Comparison of ENCODE assay signal across 11 cellular contexts in genomic region chr17:47946516-47946915, GRCh38. TPM values are rescaled to one million over a fixed set of nuclear protein-coding genes. Genes with fewer than 3 reads are reported as not detected.
A peak's percentile ranks its signal among the peaks of the same experiment; 100 is the strongest.
DNase-seq lines count a peak whose midpoint lies in the region; ATAC-seq, FAIRE-seq and TF ChIP-seq lines count a peak whose summit lies in the region.
"Had no signal": no experiment of that assay in that cellular context is flagged by ENCODE, and none has a peak within 500 bp of the region (broad histone marks: within the 10 kb centered on the region; RNA-seq: fewer than 3 reads in every experiment).

No MANE protein-coding gene starts in this region.

- TF ChIP-seq EP300 in K562 (IDR thresholded peaks at IDR 0.05; ENCODE audit: low read length) (no peak), tibial nerve (IDR thresholded peaks at IDR 0.05) (no peak)

- H3K4me3 ChIP-seq in K562: no peak overlapping the region
- H3K4me3 ChIP-seq in naive thymus-derived CD4-positive, alpha-beta T cell (ENCODE audit: low read length): no peak overlapping the region
- no peak overlapping the region for H3K4me3 ChIP-seq in tibial nerve
- no peak overlapping the region for H3K4me3 ChIP-seq in testis
- H3K4me3 ChIP-seq: gastroesophageal sphincter had no signal

- peaks cover 20% of the 10 kb centered on the region for H3K79me2 ChIP-seq in K562 (ENCODE audit: control insufficient read depth, insufficient read depth, low read length)

- TF ChIP-seq RAD21 in K562 (CRISPR knock-in tag; conservative IDR thresholded peaks at IDR 0.05 in 1 of 2, IDR thresholded peaks at IDR 0.05 in 1 of 2): no peak

- no peaks in the 10 kb centered on the region for H3K27me3 Mint-ChIP-seq in activated naive CD4-positive, alpha-beta T cell treated with anti-CD3 and anti-CD28 coated beads, Interleukin-2, amount 10 ng/mL, durations not matched to agents 7 days and 5 days
- H3K27me3 Mint-ChIP-seq in naive thymus-derived CD4-positive, alpha-beta T cell: no peaks in the 10 kb centered on the region

- no peak for FAIRE-seq in K562 (lab: Jason Lieb, UNC)

- CTCF ChIA-PET in activated naive CD4-positive, alpha-beta T cell treated with anti-CD3 and anti-CD28 coated beads, Interleukin-2, amount 10 ng/mL, durations not matched to agents 7 days and 5 days (lab: Charles Lee): interaction anchor here (0.6 to 10.8 kb wide), 28 partner anchors 9 to 160 kb away, joined by 3 to 151 read pairs (median 4); partner anchors contain the start of genes CDK5RAP3, LRRC46, MRPL10 and PRR15L
- CTCF ChIA-PET in K562 (lab: Yijun Ruan, JAX; ENCODE audit: low intra/inter-chr PET ratio): interaction anchor here (0.5 to 1.7 kb wide), 5 partner anchors 73 to 127 kb away, joined by 3 to 11 read pairs (median 3); partner anchors contain the start of gene SCRN2
- CTCF ChIA-PET in naive thymus-derived CD4-positive, alpha-beta T cell (lab: Charles Lee): interaction anchor here (0.5 to 11.9 kb wide), 10 partner anchors 9 to 187 kb away, joined by 3 to 126 read pairs (median 4); partner anchors contain the start of gene CDK5RAP3

- in situ Hi-C loops in K562 (cut with MboI): no loop called here

- H3K9me3 ChIP-seq in K562 (replicated peaks; ENCODE audit: control insufficient read depth, insufficient read depth, low read depth, low read length) (no peaks in the 10 kb centered on the region), tibial nerve (no peaks in the 10 kb centered on the region), testis (no peaks in the 10 kb centered on the region)
- no peaks in the 10 kb centered on the region for H3K9me3 ChIP-seq in naive thymus-derived CD4-positive, alpha-beta T cell (ENCODE audit: control insufficient read depth in 2 of 3, low read length in 3 of 3)
- H3K9me3 ChIP-seq: gastroesophageal sphincter had no signal

- peaks cover 69% of the 10 kb centered on the region for H3K36me3 ChIP-seq in K562 (ENCODE audit: control insufficient read depth, insufficient read depth, low read length)
- H3K36me3 ChIP-seq in naive thymus-derived CD4-positive, alpha-beta T cell (ENCODE audit: control insufficient read depth in 2 of 3, insufficient read depth in 3 of 3, low read length in 3 of 3): peaks cover 0 to 24% (median 0%) of the 10 kb centered on the region in 3 experiments
- H3K36me3 ChIP-seq in tibial nerve: peaks cover 0 to 34% (median 0%) of the 10 kb centered on the region in 3 donors
- H3K36me3 ChIP-seq in testis (ENCODE audit: low read depth, missing control alignments): no peaks in the 10 kb centered on the region

- no peaks in the 10 kb centered on the region for H3K9me1 ChIP-seq in K562 (ENCODE audit: control insufficient read depth, insufficient read depth, low read length)

- ATAC-seq in K562 (no peak), GM19351 (IDR thresholded peaks at IDR 0.05; ENCODE audit: unreplicated experiment) (no peak), HG03520 (IDR thresholded peaks at IDR 0.05; ENCODE audit: unreplicated experiment) (no peak)
- ATAC-seq in naive thymus-derived CD4-positive, alpha-beta T cell: no peak

- no peak overlapping the region for H2AFZ ChIP-seq in K562 (ENCODE audit: low read depth, low read length)

- POLR2A ChIA-PET in K562 (lab: Yijun Ruan, JAX): interaction anchor here (0.6 to 1.0 kb wide), 8 partner anchors 11 to 102 kb away, joined by 3 to 6 read pairs (median 3); partner anchors contain the start of genes CDK5RAP3 and PRR15L
- POLR2A ChIA-PET in naive thymus-derived CD4-positive, alpha-beta T cell (lab: Charles Lee): interaction anchor here (1.1 kb wide), 2 partner anchors 21 to 24 kb away, joined by 3 to 5 read pairs; partner anchors contain the start of gene CDK5RAP3

- H3K9me3 Mint-ChIP-seq in activated naive CD4-positive, alpha-beta T cell treated with anti-CD3 and anti-CD28 coated beads, Interleukin-2, amount 10 ng/mL, durations not matched to agents 7 days and 5 days: no peaks in the 10 kb centered on the region
- no peaks in the 10 kb centered on the region for H3K9me3 Mint-ChIP-seq in naive thymus-derived CD4-positive, alpha-beta T cell
- H3K9me3 Mint-ChIP-seq: activated T-cell treated with anti-CD3 and anti-CD28 coated beads, Interleukin-2, amount 50 U/mL, for 4 hours had no signal

- peak overlapping the region in 1 of 2 experiments; percentile 69; a peak in 1 of 4 replicates for H3K9ac ChIP-seq in K562 (ENCODE audit: insufficient read depth in 1 of 2, low read depth in 2 of 2, low read length in 2 of 2)

- TF ChIP-seq POLR2A in K562 (conservative IDR thresholded peaks at IDR 0.05) (no peak), tibial nerve (IDR thresholded peaks at IDR 0.05) (no peak), testis (IDR thresholded peaks at IDR 0.05) (no peak)

- intact Hi-C loops in K562 (cut with micrococcal nuclease) (loop anchor here (2.0 kb wide), 2 partner anchors 52 to 106 kb away; partner anchors contain the start of gene SCRN2), testis (cut with DNase I; ENCODE audit: low total_unique reads) (loop anchor here (5.0 kb wide), 1 partner anchor 54 kb away; no protein-coding TSS in a partner anchor)
- intact Hi-C loops in naive thymus-derived CD4-positive, alpha-beta T cell (cut with micrococcal nuclease): loop anchor here in 1 of 2 donors (2.0 to 10.0 kb wide), 3 partner anchors 104 to 668 kb away; partner anchors contain the start of genes CBX1, HOXB7, HOXB8 and SNX11

- peaks cover 24% of the 10 kb centered on the region for H3K36me3 Mint-ChIP-seq in activated naive CD4-positive, alpha-beta T cell treated with anti-CD3 and anti-CD28 coated beads, Interleukin-2, amount 10 ng/mL, durations not matched to agents 7 days and 5 days
- H3K36me3 Mint-ChIP-seq in naive thymus-derived CD4-positive, alpha-beta T cell: peaks cover 0 to 18% (median 9%) of the 10 kb centered on the region in 5 donors

- H3K4me3 Mint-ChIP-seq in activated naive CD4-positive, alpha-beta T cell treated with anti-CD3 and anti-CD28 coated beads, Interleukin-2, amount 10 ng/mL, durations not matched to agents 7 days and 5 days: no peak overlapping the region
- peak overlapping the region in 6 of 10 donors; percentile 12 to 80 (median 66) for H3K4me3 Mint-ChIP-seq in naive thymus-derived CD4-positive, alpha-beta T cell
- H3K4me3 Mint-ChIP-seq: activated T-cell treated with anti-CD3 and anti-CD28 coated beads, Interleukin-2, amount 50 U/mL, for 4 hours had no signal

- H3K4me1 ChIP-seq in K562 (replicated peaks in 1 of 2; ENCODE audit: control insufficient read depth in 2 of 2, insufficient read depth in 2 of 2, low read length in 2 of 2): peaks cover 12 to 19% of the 10 kb centered on the region in 2 experiments; a peak in 4 of 5 replicates
- peaks cover 29 to 47% of the 10 kb centered on the region in 2 donors for H3K4me1 ChIP-seq in naive thymus-derived CD4-positive, alpha-beta T cell (ENCODE audit: control insufficient read depth in 2 of 2, insufficient read depth in 2 of 2, low read length in 2 of 2)
- H3K4me1 ChIP-seq in tibial nerve: peaks cover 0 to 47% (median 23%) of the 10 kb centered on the region in 4 donors
- H3K4me1 ChIP-seq in testis: peaks cover 55% of the 10 kb centered on the region

- DNase-seq in activated naive CD4-positive, alpha-beta T cell treated with anti-CD3 and anti-CD28 coated beads, Interleukin-2, amount 10 ng/mL, durations not matched to agents 7 days and 5 days: no peak
- no peak for DNase-seq in activated naive CD4-positive, alpha-beta T cell treated with anti-CD3 and anti-CD28 coated beads, Interleukin-2, amount 50 U/mL, for 16 hours
- DNase-seq in K562 (ENCODE audit: extremely low read depth in 1 of 4, low spot score in 3 of 4): no peak
- DNase-seq in naive thymus-derived CD4-positive, alpha-beta T cell: no peak
- no peak for DNase-seq in tibial nerve (ENCODE audit: low spot score in 2 of 2)
- DNase-seq in testis: no peak

- no peaks in the 10 kb centered on the region for H4K20me1 ChIP-seq in K562 (replicated peaks; ENCODE audit: control insufficient read depth, insufficient read depth, low read length)

- peak overlapping the region; percentile 46 for H3K27ac Mint-ChIP-seq in activated naive CD4-positive, alpha-beta T cell treated with anti-CD3 and anti-CD28 coated beads, Interleukin-2, amount 10 ng/mL, durations not matched to agents 7 days and 5 days
- peak overlapping the region in 5 of 9 donors; percentile 39 to 90 (median 57) for H3K27ac Mint-ChIP-seq in naive thymus-derived CD4-positive, alpha-beta T cell

- TF ChIP-seq CTCF in K562 (IDR thresholded peaks at IDR 0.05 in 2 of 3, conservative IDR thresholded peaks at IDR 0.05 in 1 of 3; ENCODE audit: insufficient read depth in 2 of 3, low read depth in 1 of 3, low read length in 3 of 3): no peak
- TF ChIP-seq CTCF in tibial nerve (IDR thresholded peaks at IDR 0.05): no peak
- TF ChIP-seq CTCF in testis (IDR thresholded peaks at IDR 0.05): no peak

- WGBS in K562 (ENCODE audit: insufficient coverage, low coverage, missing lambda C conversion rate): 59% methylated on average over 6 of the region's 6 CpGs
- WGBS in tibial nerve, 2 donors: 83 to 90% methylated on average over 6 of the region's 6 CpGs
- WGBS in testis, 2 donors: 93 to 97% methylated on average over 5 to 6 of the region's 6 CpGs

- peaks cover 69% of the 10 kb centered on the region for H3K4me1 Mint-ChIP-seq in activated naive CD4-positive, alpha-beta T cell treated with anti-CD3 and anti-CD28 coated beads, Interleukin-2, amount 10 ng/mL, durations not matched to agents 7 days and 5 days
- peaks cover 42 to 76% (median 68%) of the 10 kb centered on the region in 7 donors for H3K4me1 Mint-ChIP-seq in naive thymus-derived CD4-positive, alpha-beta T cell

- H3K27me3 ChIP-seq in K562 (ENCODE audit: control insufficient read depth in 2 of 2, insufficient read depth in 2 of 2, low read length in 2 of 2) (no peaks in the 10 kb centered on the region), tibial nerve (no peaks in the 10 kb centered on the region), testis (no peaks in the 10 kb centered on the region)
- no peaks in the 10 kb centered on the region for H3K27me3 ChIP-seq in naive thymus-derived CD4-positive, alpha-beta T cell (ENCODE audit: control insufficient read depth in 2 of 2, insufficient read depth in 2 of 2, low read length in 2 of 2)
- H3K27me3 ChIP-seq: gastroesophageal sphincter had no signal

- H3K4me2 ChIP-seq in K562 (ENCODE audit: insufficient read depth, low read length): no peak overlapping the region

- H3K27ac ChIP-seq in K562 (ENCODE audit: extremely low read depth, low read depth, low read length): peak overlapping the region; percentile 53; the same call in 2 of the 3 replicates
- peak overlapping the region; percentile 59 for H3K27ac ChIP-seq in naive thymus-derived CD4-positive, alpha-beta T cell (ENCODE audit: low read depth, low read length)
- peak overlapping the region in 3 of 4 donors; percentile 21 to 51 (median 26) for H3K27ac ChIP-seq in tibial nerve
- H3K27ac ChIP-seq in testis: peak overlapping the region in 1 of 2 donors; percentile 61

- no TSS peak for BruUV-seq in K562 (replicated peaks; lab: Mats Ljungman, UMichigan)

RNA-seq across cellular contexts. Expression of gene PNPO, which starts 5.1 kb away (rescaled TPM):
- total RNA-seq in K562 (2011; cell fraction: chromatin; rRNA removed; ENCODE audit: low replicate concordance): 19.2 and 41.8 TPM in 2 replicates
- 21.8 and 24.3 TPM in 2 replicates for total RNA-seq in K562 (2011; cell fraction: nucleolus; rRNA removed)
- total RNA-seq in K562 (2011; cell fraction: nucleoplasm; rRNA removed): 31.2 and 41.6 TPM in 2 replicates
- total RNA-seq in K562 (2014; rRNA removed) (25.5 and 30.9 TPM in 2 replicates), K562 (2014; rRNA removed; fragmentation: Illumina TruSeq; extraction: Trizol) (27.4 and 27.7 TPM in 2 replicates), K562 (2015; rRNA removed; fragmentation: Illumina TruSeq; extraction: Trizol) (24.8 and 28.2 TPM in 2 replicates), K562 (2021) (39.0 and 41.5 TPM in 2 replicates), tibial nerve (10 to 100 TPM; 36.0 to 56.8 (median 51.2) TPM), testis (10 to 100 TPM; 37.5 to 41.7 TPM)
- polyA plus RNA-seq in K562 (2011; rRNA removed) (29.2 and 35.5 TPM in 2 replicates), K562 (2014; fragmentation: Illumina TruSeq; extraction: Trizol) (29.6 and 35.5 TPM in 2 replicates), K562 (2014; fragmentation: Nextera tagmentation; extraction: Ambion mirVana) (10 to 100 TPM; 16.6 to 23.1 TPM), K562 (2014; rRNA removed) (23.4 and 24.9 TPM in 2 replicates), testis (ENCODE audit: insufficient read depth, low read depth, low replicate concordance) (21.3 TPM)
- polyA plus RNA-seq in K562 (2011; cell fraction: cytosol; rRNA removed): 33.9 and 37.5 TPM in 2 replicates
- 16.9 and 17.6 TPM in 2 replicates for polyA plus RNA-seq in K562 (2011; cell fraction: nucleus; rRNA removed)
- polyA plus RNA-seq in K562 (2012): 10.9 and 17.5 TPM in 2 replicates
- 35.4 and 48.7 TPM in 2 replicates for polyA minus RNA-seq in K562 (2011; rRNA and poly(A)+ RNA removed)
- polyA minus RNA-seq in K562 (2011; cell fraction: cytosol; rRNA and poly(A)+ RNA removed): 21.9 and 29.9 TPM in 2 replicates
- polyA minus RNA-seq in K562 (2011; cell fraction: nucleus; rRNA and poly(A)+ RNA removed): 11.6 and 16.1 TPM in 2 replicates
- 10 to 100 TPM; 12.0 to 35.7 (median 14.1) TPM for total RNA-seq in naive thymus-derived CD4-positive, alpha-beta T cell
- 10 to 100 TPM; 16.2 to 25.1 TPM for polyA plus RNA-seq in naive thymus-derived CD4-positive, alpha-beta T cell

RNA-seq across cellular contexts. Expression of gene PRR15L, which starts 11.2 kb away (rescaled TPM):
- not detected in 2 replicates for total RNA-seq in K562 (2011; cell fraction: chromatin; rRNA removed; ENCODE audit: low replicate concordance)
- not detected in 2 replicates for total RNA-seq in K562 (2011; cell fraction: nucleolus; rRNA removed)
- total RNA-seq in K562 (2011; cell fraction: nucleoplasm; rRNA removed): not detected in 2 replicates
- total RNA-seq in K562 (2014; rRNA removed): not detected in 2 replicates
- total RNA-seq in K562 (2014; rRNA removed; fragmentation: Illumina TruSeq; extraction: Trizol): not detected in 2 replicates
- not detected in 2 replicates for total RNA-seq in K562 (2015; rRNA removed; fragmentation: Illumina TruSeq; extraction: Trizol)
- 0.16 TPM in 1 of 2 replicates, not detected in the other for total RNA-seq in K562 (2021)
- not detected in 2 replicates for polyA plus RNA-seq in K562 (2011; rRNA removed)
- polyA plus RNA-seq in K562 (2011; cell fraction: cytosol; rRNA removed): not detected in 2 replicates
- polyA plus RNA-seq in K562 (2011; cell fraction: nucleus; rRNA removed): not detected in 2 replicates
- polyA plus RNA-seq in K562 (2012): 0.16 and 0.17 TPM in 2 replicates
- not detected in 2 replicates for polyA plus RNA-seq in K562 (2014; fragmentation: Illumina TruSeq; extraction: Trizol)
- polyA plus RNA-seq in K562 (2014; fragmentation: Nextera tagmentation; extraction: Ambion mirVana): under 1 TPM in 1 of 2 experiments, not detected in 1; 0.03 TPM
- polyA plus RNA-seq in K562 (2014; rRNA removed): not detected in 2 replicates
- polyA minus RNA-seq in K562 (2011; rRNA and poly(A)+ RNA removed): not detected in 2 replicates
- not detected in 2 replicates for polyA minus RNA-seq in K562 (2011; cell fraction: cytosol; rRNA and poly(A)+ RNA removed)
- not detected in 2 replicates for polyA minus RNA-seq in K562 (2011; cell fraction: nucleus; rRNA and poly(A)+ RNA removed)
- not detected for total RNA-seq in naive thymus-derived CD4-positive, alpha-beta T cell
- polyA plus RNA-seq in naive thymus-derived CD4-positive, alpha-beta T cell: under 1 TPM in 1 of 2 donors, not detected in 1; 0.32 TPM
- not detected for total RNA-seq in tibial nerve
- total RNA-seq in testis: 1 to 10 TPM in 1 of 2 donors, under 1 TPM in 1; 0.55 to 2.5 TPM
- polyA plus RNA-seq in testis (ENCODE audit: insufficient read depth, low read depth, low replicate concordance): 6.2 TPM
- total RNA-seq: myocyte had no signal

RNA-seq across cellular contexts. Expression of gene CDK5RAP3, which starts 24.4 kb away (rescaled TPM):
- total RNA-seq in K562 (2011; cell fraction: chromatin; rRNA removed; ENCODE audit: low replicate concordance): 452 and 764 TPM in 2 replicates
- 478 and 540 TPM in 2 replicates for total RNA-seq in K562 (2011; cell fraction: nucleolus; rRNA removed)
- 403 and 415 TPM in 2 replicates for total RNA-seq in K562 (2011; cell fraction: nucleoplasm; rRNA removed)
- 85.0 and 91.5 TPM in 2 replicates for total RNA-seq in K562 (2014; rRNA removed)
- 70.8 and 71.7 TPM in 2 replicates for total RNA-seq in K562 (2014; rRNA removed; fragmentation: Illumina TruSeq; extraction: Trizol)
- total RNA-seq in K562 (2015; rRNA removed; fragmentation: Illumina TruSeq; extraction: Trizol): 67.0 and 73.7 TPM in 2 replicates
- 113 and 131 TPM in 2 replicates for total RNA-seq in K562 (2021)
- 132 and 208 TPM in 2 replicates for polyA plus RNA-seq in K562 (2011; rRNA removed)
- polyA plus RNA-seq in K562 (2011; cell fraction: cytosol; rRNA removed): 78.0 and 96.3 TPM in 2 replicates
- 1,392 and 1,556 TPM in 2 replicates for polyA plus RNA-seq in K562 (2011; cell fraction: nucleus; rRNA removed)
- 134 and 270 TPM in 2 replicates for polyA plus RNA-seq in K562 (2012)
- polyA plus RNA-seq in K562 (2014; fragmentation: Illumina TruSeq; extraction: Trizol): 96.7 and 100 TPM in 2 replicates
- polyA plus RNA-seq in K562 (2014; fragmentation: Nextera tagmentation; extraction: Ambion mirVana): 10 to 100 TPM; 44.2 to 73.0 TPM
- polyA plus RNA-seq in K562 (2014; rRNA removed): 152 and 202 TPM in 2 replicates
- 81.6 and 111 TPM in 2 replicates for polyA minus RNA-seq in K562 (2011; rRNA and poly(A)+ RNA removed)
- 35.1 and 37.0 TPM in 2 replicates for polyA minus RNA-seq in K562 (2011; cell fraction: cytosol; rRNA and poly(A)+ RNA removed)
- 206 and 291 TPM in 2 replicates for polyA minus RNA-seq in K562 (2011; cell fraction: nucleus; rRNA and poly(A)+ RNA removed)
- total RNA-seq in naive thymus-derived CD4-positive, alpha-beta T cell: 100 to 1,000 TPM; 238 to 349 (median 276) TPM
- polyA plus RNA-seq in naive thymus-derived CD4-positive, alpha-beta T cell: 10 to 100 TPM; 72.4 to 86.8 TPM
- total RNA-seq in tibial nerve: 100 to 1,000 TPM; 163 to 310 (median 200) TPM
- 100 to 1,000 TPM; 221 to 281 TPM for total RNA-seq in testis
- 192 TPM for polyA plus RNA-seq in testis (ENCODE audit: insufficient read depth, low read depth, low replicate concordance)

RNA-seq across cellular contexts. Expression of gene SP2, which starts 50.5 kb away (rescaled TPM):
- 7.1 and 12.2 TPM in 2 replicates for total RNA-seq in K562 (2011; cell fraction: chromatin; rRNA removed; ENCODE audit: low replicate concordance)
- total RNA-seq in K562 (2011; cell fraction: nucleolus; rRNA removed): 3.4 and 3.7 TPM in 2 replicates
- total RNA-seq in K562 (2011; cell fraction: nucleoplasm; rRNA removed): 4.2 and 9.5 TPM in 2 replicates
- total RNA-seq in K562 (2014; rRNA removed) (2.1 and 2.8 TPM in 2 replicates), K562 (2014; rRNA removed; fragmentation: Illumina TruSeq; extraction: Trizol) (1.5 and 2.3 TPM in 2 replicates), K562 (2015; rRNA removed; fragmentation: Illumina TruSeq; extraction: Trizol) (1.4 and 1.5 TPM in 2 replicates), K562 (2021) (15.9 and 17.4 TPM in 2 replicates), tibial nerve (1 to 10 TPM; 5.9 to 7.2 (median 7.1) TPM), testis (10 to 100 TPM; 18.9 to 23.5 TPM)
- polyA plus RNA-seq in K562 (2011; rRNA removed) (2.3 and 5.0 TPM in 2 replicates), K562 (2014; fragmentation: Illumina TruSeq; extraction: Trizol) (19.1 and 22.3 TPM in 2 replicates), K562 (2014; fragmentation: Nextera tagmentation; extraction: Ambion mirVana) (under 1 TPM; 0.77 to 0.88 TPM), K562 (2014; rRNA removed) (6.1 and 6.5 TPM in 2 replicates), testis (ENCODE audit: insufficient read depth, low read depth, low replicate concordance) (35.0 TPM)
- polyA plus RNA-seq in K562 (2011; cell fraction: cytosol; rRNA removed): 2.4 and 4.0 TPM in 2 replicates
- 7.3 and 11.1 TPM in 2 replicates for polyA plus RNA-seq in K562 (2011; cell fraction: nucleus; rRNA removed)
- 21.1 and 27.4 TPM in 2 replicates for polyA plus RNA-seq in K562 (2012)
- polyA minus RNA-seq in K562 (2011; rRNA and poly(A)+ RNA removed): 1.8 and 2.7 TPM in 2 replicates
- polyA minus RNA-seq in K562 (2011; cell fraction: cytosol; rRNA and poly(A)+ RNA removed): 5.8 and 6.6 TPM in 2 replicates
- 1.2 and 1.3 TPM in 2 replicates for polyA minus RNA-seq in K562 (2011; cell fraction: nucleus; rRNA and poly(A)+ RNA removed)
- total RNA-seq in naive thymus-derived CD4-positive, alpha-beta T cell: 10 to 100 TPM; 25.2 to 36.5 (median 30.8) TPM
- 10 to 100 TPM in 1 of 2 donors, 1 to 10 TPM in 1; 7.9 to 15.6 TPM for polyA plus RNA-seq in naive thymus-derived CD4-positive, alpha-beta T cell
